In genomic region chr16:50635505-50636392, GRCh38 we compare ENCODE assay signal across 1 cellular context.
TF ChIP-seq lines count a peak whose summit lies in the region.

No MANE protein-coding gene starts in this region.

TF ChIP-seq in K562, 482 proteins besides CTCF, POLR2A, EP300 and RAD21 (continued from another document):
- TF ChIP-seq TSHZ1 (CRISPR knock-in tag; IDR thresholded peaks at IDR 0.05), result no peak
- TF ChIP-seq RBM25 (IDR thresholded peaks at IDR 0.05; ENCODE audit: low read depth, low read length, severe bottlenecking), result no peak
- TF ChIP-seq RAD51 (IDR thresholded peaks at IDR 0.05; ENCODE audit: borderline replicate concordance, low read depth), result peak; percentile 87
- no peak for TF ChIP-seq ZNF76 (CRISPR knock-in tag; IDR thresholded peaks at IDR 0.05; ENCODE audit: borderline replicate concordance)
- no peak for TF ChIP-seq HMBOX1 (IDR thresholded peaks at IDR 0.05)
- no peak for TF ChIP-seq ETV5 (CRISPR knock-in tag; IDR thresholded peaks at IDR 0.05; ENCODE audit: low read depth)
- peak; percentile 56 for TF ChIP-seq ZFP36 (IDR thresholded peaks at IDR 0.05; ENCODE audit: low read depth, low read length, partially characterized antibody)
- TF ChIP-seq VEZF1 (CRISPR knock-in tag; IDR thresholded peaks at IDR 0.05), result peak; percentile 43; the same call in 1 of the 2 replicates
- no peak for TF ChIP-seq E2F1 (CRISPR knock-in tag; IDR thresholded peaks at IDR 0.05)
- TF ChIP-seq SAFB (IDR thresholded peaks at IDR 0.05; ENCODE audit: borderline replicate concordance, low read depth, low read length), result no peak
- no peak for TF ChIP-seq ZSCAN32 (CRISPR knock-in tag; IDR thresholded peaks at IDR 0.05)
- no peak for TF ChIP-seq THRB (CRISPR knock-in tag; conservative IDR thresholded peaks at IDR 0.05)
- no peak for TF ChIP-seq GTF2E2 (tag; IDR thresholded peaks at IDR 0.05)
- TF ChIP-seq CXXC5 (CRISPR knock-in tag; IDR thresholded peaks at IDR 0.05), result 0 out of 2 replicates have a peak, but pooled peaks have one; percentile 19
- no peak for TF ChIP-seq HES1 (IDR thresholded peaks at IDR 0.05; ENCODE audit: low read depth)
- TF ChIP-seq E2F4 (CRISPR knock-in tag; IDR thresholded peaks at IDR 0.05; ENCODE audit: low read depth), result no peak
- no peak for TF ChIP-seq AFF4 (CRISPR knock-in tag; IDR thresholded peaks at IDR 0.05)
- TF ChIP-seq KLF1 (tag; IDR thresholded peaks at IDR 0.05), result no peak
- no peak for TF ChIP-seq NUFIP1 (IDR thresholded peaks at IDR 0.05; ENCODE audit: partially characterized antibody)
